ENCODE assay signal across 25 cellular contexts in genomic region chr10:48821692-48822091, GRCh38.
"Had no signal": no experiment of that assay in that cellular context is flagged by ENCODE, and none has a peak within 500 bp of the region (broad histone marks: within the 10 kb centered on the region; RNA-seq: fewer than 3 reads in every experiment).

No MANE protein-coding gene starts in this region.

- H3K27ac ChIP-seq: gastrocnemius medialis, neutrophil, parathyroid adenoma, right lobe of liver, skin epidermis, tibial artery had no signal

- ATAC-seq: gastrocnemius medialis, left cardiac atrium had no signal

- H3K4me3 ChIP-seq: gastrocnemius medialis, right lobe of liver, skin epidermis, tibial artery had no signal

- H3K27me3 ChIP-seq: gastrocnemius medialis, neutrophil, right lobe of liver, tibial artery had no signal

- H2AFZ ChIP-seq: parathyroid adenoma had no signal

- H3K4me3 Mint-ChIP-seq: activated B cell treated with CpG ODN at 0.5 μM for 24 hours; activated CD4-positive, alpha-beta memory T cell treated with anti-CD3 and anti-CD28 coated beads, Interleukin-2, amount 10 ng/mL, durations not matched to agents 7 days and 5 days; activated naive CD4-positive, alpha-beta T cell treated with anti-CD3 and anti-CD28 coated beads, Interleukin-2, amount 10 ng/mL, durations not matched to agents 7 days and 5 days; endodermal cell; nephron; stimulated activated naive CD8-positive, alpha-beta T cell treated with anti-CD3 and anti-CD28 coated beads, Interleukin-15, amount 100 ng/mL, for 72 hours; T-helper 1 cell treated with Interleukin-12 subunit alpha and Interleukin-12 subunit beta and Interleukin-4 antibody, amounts not matched to agents 30 μg/mL and 1 μg/mL, for 36 hours had no signal

- H3K4me1 ChIP-seq: gastrocnemius medialis, parathyroid adenoma, right lobe of liver, tibial artery had no signal

- DNase-seq: activated B cell treated with CpG ODN at 0.5 μM for 24 hours; activated CD4-positive, alpha-beta memory T cell treated with anti-CD3 and anti-CD28 coated beads, Interleukin-2, amount 10 ng/mL, durations not matched to agents 7 days and 5 days; activated CD4-positive, alpha-beta T cell treated with anti-CD3 and anti-CD28 coated beads for 4 hours; activated effector memory CD4-positive, alpha-beta T cell treated with anti-CD3 and anti-CD28 coated beads, Interleukin-2, amount 50 U/mL, for 16 hours; activated naive CD4-positive, alpha-beta T cell treated with anti-CD3 and anti-CD28 coated beads, Interleukin-2, amount 10 ng/mL, durations not matched to agents 7 days and 5 days; activated T-cell treated with anti-CD3 and anti-CD28 coated beads for 4 hours; amygdala; cerebellar nuclear complex; cortex of kidney; endodermal cell; erythroblast; gastrocnemius medialis; left cardiac atrium; mesenchymal stem cell; right lobe of liver; stimulated activated CD4-positive, alpha-beta T cell treated with anti-CD3 and anti-CD28 coated beads, Interleukin-1b, Interleukin-23, amount 100 ng/mL, for 48 hours; stimulated activated naive CD8-positive, alpha-beta T cell treated with anti-CD3 and anti-CD28 coated beads, Interleukin-15, amount 100 ng/mL, for 72 hours; T1000; tibial artery had no signal

- H3K27ac Mint-ChIP-seq: activated B cell treated with CpG ODN at 0.5 μM for 24 hours; activated CD4-positive, alpha-beta memory T cell treated with anti-CD3 and anti-CD28 coated beads, Interleukin-2, amount 10 ng/mL, durations not matched to agents 7 days and 5 days; activated naive CD4-positive, alpha-beta T cell treated with anti-CD3 and anti-CD28 coated beads, Interleukin-2, amount 10 ng/mL, durations not matched to agents 7 days and 5 days; endodermal cell; nephron; stimulated activated naive CD8-positive, alpha-beta T cell treated with anti-CD3 and anti-CD28 coated beads, Interleukin-15, amount 100 ng/mL, for 72 hours; T-helper 1 cell treated with Interleukin-12 subunit alpha and Interleukin-12 subunit beta and Interleukin-4 antibody, amounts not matched to agents 30 μg/mL and 1 μg/mL, for 36 hours had no signal

- H3K79me2 ChIP-seq: parathyroid adenoma had no signal

- H3K4me1 Mint-ChIP-seq: endodermal cell, nephron had no signal

- FAIRE-seq: islet of Langerhans had no signal

- H3K9ac ChIP-seq: parathyroid adenoma had no signal

- H3K36me3 ChIP-seq: gastrocnemius medialis, right lobe of liver, tibial artery had no signal

- H3K9me3 ChIP-seq: gastrocnemius medialis, neutrophil, right lobe of liver, tibial artery had no signal

- H3K27me3 Mint-ChIP-seq: activated B cell treated with CpG ODN at 0.5 μM for 24 hours had no signal

- H3K9me3 Mint-ChIP-seq: activated B cell treated with CpG ODN at 0.5 μM for 24 hours; activated CD4-positive, alpha-beta memory T cell treated with anti-CD3 and anti-CD28 coated beads, Interleukin-2, amount 10 ng/mL, durations not matched to agents 7 days and 5 days; activated naive CD4-positive, alpha-beta T cell treated with anti-CD3 and anti-CD28 coated beads, Interleukin-2, amount 10 ng/mL, durations not matched to agents 7 days and 5 days; endodermal cell; nephron; stimulated activated naive CD8-positive, alpha-beta T cell treated with anti-CD3 and anti-CD28 coated beads, Interleukin-15, amount 100 ng/mL, for 72 hours; T-helper 1 cell treated with Interleukin-12 subunit alpha and Interleukin-12 subunit beta and Interleukin-4 antibody, amounts not matched to agents 30 μg/mL and 1 μg/mL, for 36 hours had no signal
